28 cellular contexts compared by ENCODE assay signal in the genomic region with DNA sequence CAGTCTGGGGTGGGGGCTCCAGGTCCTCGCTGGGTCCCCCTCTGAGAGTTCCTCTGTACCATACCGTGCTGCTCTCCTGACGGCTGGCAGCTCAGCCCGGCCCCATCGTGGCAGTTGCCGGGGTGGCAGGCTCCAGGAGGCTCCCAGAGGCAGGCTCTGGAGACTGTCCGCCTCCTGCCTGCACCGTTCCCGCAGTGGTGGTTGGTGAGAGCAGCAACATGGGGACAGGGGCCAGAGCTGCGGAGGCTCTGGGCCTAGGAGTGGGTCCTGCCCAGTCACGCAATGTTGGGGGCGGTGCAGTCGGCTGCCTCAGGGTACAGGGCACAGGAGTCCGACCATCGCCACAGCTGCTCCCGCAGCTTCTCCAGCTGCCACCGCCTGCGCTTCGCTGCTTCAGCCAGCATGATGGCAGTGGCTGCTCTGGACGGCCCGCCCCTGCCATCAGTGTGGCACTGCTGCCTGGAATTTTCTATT.
DNase-seq lines count a peak whose midpoint lies in the region; TF ChIP-seq lines count a peak whose summit lies in the region.
"Had no signal": no experiment of that assay in that cellular context is flagged by ENCODE, and none has a peak within 500 bp of the region (broad histone marks: within the 10 kb centered on the region; RNA-seq: fewer than 3 reads in every experiment).

No MANE protein-coding gene starts in this region.

- H2BK12ac ChIP-seq in mesenchymal stem cell (ENCODE audit: low read length in 2 of 2), result no peak overlapping the region

- H2AK5ac ChIP-seq in mesenchymal stem cell (ENCODE audit: low read length, severe bottlenecking), result no peak overlapping the region

- peak overlapping the region in 1 of 2 experiments; percentile 34 for H3K4ac ChIP-seq in mesenchymal stem cell (ENCODE audit: low read depth in 1 of 2, low read length in 2 of 2)

- H4K8ac ChIP-seq in mesenchymal stem cell (ENCODE audit: low read length), result peak overlapping the region; percentile 72

- no peaks in the 10 kb centered on the region for H3K36me3 Mint-ChIP-seq in activated CD4-positive, alpha-beta T cell treated with anti-CD3 and anti-CD28 coated beads, Interleukin-2, amount 10 ng/mL, durations not matched to agents 7 days and 5 days (ENCODE audit: low read depth)
- peaks cover 3% of the 10 kb centered on the region for H3K36me3 Mint-ChIP-seq in activated naive CD4-positive, alpha-beta T cell treated with anti-CD3 and anti-CD28 coated beads for 36 hours (ENCODE audit: low read depth)
- H3K36me3 Mint-ChIP-seq: activated CD8-positive, alpha-beta memory T cell treated with anti-CD3 and anti-CD28 coated beads, Interleukin-2, amount 10 ng/mL, durations not matched to agents 7 days and 5 days; stimulated activated effector memory CD8-positive, alpha-beta T cell treated with anti-CD3 and anti-CD28 coated beads, Interleukin-12 subunit alpha, Interleukin-12 subunit beta, amount 100 ng/mL, for 72 hours; T-cell had no signal

- H3K27me3 ChIP-seq in H7 (ENCODE audit: control insufficient read depth, insufficient read depth, low read length) (no peaks in the 10 kb centered on the region), SK-N-SH (ENCODE audit: insufficient read depth) (no peaks in the 10 kb centered on the region), mesenchymal stem cell (ENCODE audit: control insufficient read depth in 1 of 2, insufficient read depth in 1 of 2, low read length in 2 of 2) (no peaks in the 10 kb centered on the region)
- H3K27me3 ChIP-seq: BLaER1 treated with 17β-estradiol and CSF1 and Interleukin-3, amounts not matched to agents 10 nM and 100 nM; SJCRH30 had no signal

- no peak for TF ChIP-seq CTCF in SK-N-SH (IDR thresholded peaks at IDR 0.05)

- peak overlapping the region; percentile 28 for H2BK15ac ChIP-seq in mesenchymal stem cell (ENCODE audit: low read depth, poor library complexity, severe bottlenecking)

- H3K14ac ChIP-seq in mesenchymal stem cell (ENCODE audit: low read length in 2 of 2), result peak overlapping the region in 1 of 2 experiments; percentile 75

- H3K4me3 ChIP-seq in H7 (ENCODE audit: insufficient read depth, low read depth, low read length), result no peak overlapping the region
- peak overlapping the region in 1 of 2 experiments; percentile 39; a peak in 2 of 4 replicates for H3K4me3 ChIP-seq in SK-N-SH (ENCODE audit: low read depth in 2 of 2, low read length in 1 of 2)
- no peak overlapping the region for H3K4me3 ChIP-seq in mesenchymal stem cell (ENCODE audit: insufficient read depth in 1 of 2, low read depth in 1 of 2, low read length in 2 of 2)
- H3K4me3 ChIP-seq: BLaER1 treated with 17β-estradiol and CSF1 and Interleukin-3, amounts not matched to agents 10 nM and 100 nM; lung; PC-9; SJCRH30 had no signal

- H2BK5ac ChIP-seq in mesenchymal stem cell (ENCODE audit: low read depth, low read length, poor library complexity, severe bottlenecking), result no peak overlapping the region

- TF ChIP-seq RAD21 in SK-N-SH (IDR thresholded peaks at IDR 0.05; ENCODE audit: low read length), result no peak

- no peaks in the 10 kb centered on the region for H3K9me3 ChIP-seq in SK-N-SH
- H3K9me3 ChIP-seq in mesenchymal stem cell (ENCODE audit: control insufficient read depth, low read length), result no peaks in the 10 kb centered on the region
- H3K9me3 ChIP-seq: SJCRH30 had no signal

- TF ChIP-seq EP300 in SK-N-SH (IDR thresholded peaks at IDR 0.05; ENCODE audit: borderline replicate concordance in 1 of 2, low read depth in 1 of 2, low read length in 1 of 2), result no peak

- no peaks in the 10 kb centered on the region for H3F3A ChIP-seq in SK-N-SH (replicated peaks; ENCODE audit: insufficient read depth)

- H3K4me1 Mint-ChIP-seq in activated CD4-positive, alpha-beta T cell treated with anti-CD3 and anti-CD28 coated beads, Interleukin-2, amount 10 ng/mL, durations not matched to agents 7 days and 5 days, result peaks cover 6% of the 10 kb centered on the region
- peaks cover 8% of the 10 kb centered on the region for H3K4me1 Mint-ChIP-seq in activated naive CD4-positive, alpha-beta T cell treated with anti-CD3 and anti-CD28 coated beads for 36 hours (ENCODE audit: low read depth)
- H3K4me1 Mint-ChIP-seq: activated B cell treated with CpG ODN at 0.5 μM for 24 hours; activated CD8-positive, alpha-beta memory T cell treated with anti-CD3 and anti-CD28 coated beads, Interleukin-2, amount 10 ng/mL, durations not matched to agents 7 days and 5 days had no signal

- H2AFZ ChIP-seq in SK-N-SH (ENCODE audit: low read depth) (no peak overlapping the region), mesenchymal stem cell (ENCODE audit: low read depth, low read length) (no peak overlapping the region)
- H2AFZ ChIP-seq: PC-9 had no signal

- H3K36me3 ChIP-seq in H7 (replicated peaks; ENCODE audit: control insufficient read depth, insufficient read depth, low read length) (no peaks in the 10 kb centered on the region), SK-N-SH (replicated peaks in 1 of 2; ENCODE audit: control insufficient read depth in 1 of 2, insufficient read depth in 2 of 2, low read length in 1 of 2) (no peaks in the 10 kb centered on the region), mesenchymal stem cell (ENCODE audit: control insufficient read depth in 1 of 2, insufficient read depth in 2 of 2, low read depth in 1 of 2, low read length in 2 of 2) (no peaks in the 10 kb centered on the region)
- H3K36me3 ChIP-seq: BLaER1 treated with 17β-estradiol and CSF1 and Interleukin-3, amounts not matched to agents 10 nM and 100 nM; SJCRH30 had no signal

- H3K27ac ChIP-seq in SK-N-SH (ENCODE audit: low read depth in 2 of 2, low read length in 1 of 2), result peak overlapping the region in 1 of 2 experiments; percentile 85; a peak in 2 of 4 replicates
- no peak overlapping the region for H3K27ac ChIP-seq in mesenchymal stem cell (ENCODE audit: low read length, poor library complexity, severe bottlenecking)
- H3K27ac ChIP-seq: BLaER1 treated with 17β-estradiol and CSF1 and Interleukin-3, amounts not matched to agents 10 nM and 100 nM; PC-9; SJCRH30 had no signal

- no peak overlapping the region for H3K4me3 Mint-ChIP-seq in activated CD4-positive, alpha-beta T cell treated with anti-CD3 and anti-CD28 coated beads, Interleukin-2, amount 10 ng/mL, durations not matched to agents 7 days and 5 days
- H3K4me3 Mint-ChIP-seq in activated naive CD4-positive, alpha-beta T cell treated with anti-CD3 and anti-CD28 coated beads for 36 hours, result no peak overlapping the region
- H3K4me3 Mint-ChIP-seq: activated B cell treated with CpG ODN at 0.5 μM for 24 hours; activated CD8-positive, alpha-beta memory T cell treated with anti-CD3 and anti-CD28 coated beads, Interleukin-2, amount 10 ng/mL, durations not matched to agents 7 days and 5 days; dendritic cell treated with granulocyte-macrophage colony-stimulating factor and Interleukin-4, amounts not matched to agents 40 ng/mL and 50 ng/mL, for 4 days; naive thymus-derived CD8-positive, alpha-beta T cell; stimulated activated effector memory CD8-positive, alpha-beta T cell treated with anti-CD3 and anti-CD28 coated beads, Interleukin-12 subunit alpha, Interleukin-12 subunit beta, amount 100 ng/mL, for 72 hours; T-cell had no signal

- H4K91ac ChIP-seq in mesenchymal stem cell (ENCODE audit: low read length), result peak overlapping the region; percentile 18

- H3K79me2 ChIP-seq in SK-N-SH (ENCODE audit: insufficient read depth), result no peaks in the 10 kb centered on the region

- CTCF ChIA-PET in SK-N-SH (lab: Yijun Ruan, JAX), result interaction anchor here (1.2 kb wide), 1 partner anchor 17 kb away, joined by 4 read pairs; no protein-coding TSS in a partner anchor
- CTCF ChIA-PET in activated CD4-positive, alpha-beta T cell treated with anti-CD3 and anti-CD28 coated beads, Interleukin-2, amount 10 ng/mL, durations not matched to agents 7 days and 5 days (lab: Charles Lee), result no interaction called here
- CTCF ChIA-PET in activated naive CD4-positive, alpha-beta T cell treated with anti-CD3 and anti-CD28 coated beads for 36 hours (lab: Charles Lee), result no interaction called here

- H3K4me2 ChIP-seq in SK-N-SH, result no peak overlapping the region
- H3K4me2 ChIP-seq in mesenchymal stem cell (ENCODE audit: low read length, poor library complexity, severe bottlenecking), result no peak overlapping the region
- H3K4me2 ChIP-seq: BLaER1 treated with 17β-estradiol and CSF1 and Interleukin-3, amounts not matched to agents 10 nM and 100 nM; PC-9 had no signal

- H3K23ac ChIP-seq in mesenchymal stem cell (ENCODE audit: low read length in 2 of 2), result no peak overlapping the region

- no peaks in the 10 kb centered on the region for H3K79me1 ChIP-seq in mesenchymal stem cell (replicated peaks; ENCODE audit: low read length, poor library complexity, severe bottlenecking)

- 33% methylated on average over 5 of the region's 21 CpGs for WGBS in SK-N-SH (ENCODE audit: low lambda C conversion rate)
- 90% methylated on average over 21 of the region's 21 CpGs for WGBS in mesenchymal stem cell

- H3K9me3 Mint-ChIP-seq in activated CD4-positive, alpha-beta T cell treated with anti-CD3 and anti-CD28 coated beads, Interleukin-2, amount 10 ng/mL, durations not matched to agents 7 days and 5 days, result no peaks in the 10 kb centered on the region
- peaks cover 6% of the 10 kb centered on the region for H3K9me3 Mint-ChIP-seq in activated naive CD4-positive, alpha-beta T cell treated with anti-CD3 and anti-CD28 coated beads for 36 hours
- H3K9me3 Mint-ChIP-seq: activated B cell treated with CpG ODN at 0.5 μM for 24 hours had no signal

- H3K4me1 ChIP-seq in SK-N-SH (ENCODE audit: control insufficient read depth in 1 of 2, insufficient read depth in 2 of 2, low read depth in 1 of 2, low read length in 1 of 2) (peaks cover 0 to 14% of the 10 kb centered on the region in 2 experiments; a peak in 2 of 4 replicates), mesenchymal stem cell (ENCODE audit: control insufficient read depth, insufficient read depth, low read depth, low read length) (no peaks in the 10 kb centered on the region)
- H3K4me1 ChIP-seq: BLaER1 treated with 17β-estradiol and CSF1 and Interleukin-3, amounts not matched to agents 10 nM and 100 nM; SJCRH30 had no signal

- peak; percentile 12 for DNase-seq in ELF-1 (ENCODE audit: low read depth, low spot score)
- peak; percentile 41 for DNase-seq in H7
- peak; percentile 75 for DNase-seq in SK-N-SH
- DNase-seq in mesenchymal stem cell, result no peak
- DNase-seq in activated CD8-positive, alpha-beta memory T cell treated with anti-CD3 and anti-CD28 coated beads, Interleukin-2, amount 50 U/mL, for 4 hours, result no peak
- no peak for DNase-seq in activated CD4-positive, alpha-beta T cell treated with anti-CD3 and anti-CD28 coated beads, Interleukin-2, amount 10 ng/mL, durations not matched to agents 7 days and 5 days
- no peak for DNase-seq in activated naive CD4-positive, alpha-beta T cell treated with anti-CD3 and anti-CD28 coated beads for 36 hours
- DNase-seq: activated B cell treated with CpG ODN at 0.5 μM for 24 hours; activated CD4-positive, alpha-beta T cell treated with anti-CD3 and anti-CD28 coated beads, Interleukin-2, amount 50 U/mL, for 1 hour; activated CD8-positive, alpha-beta memory T cell treated with anti-CD3 and anti-CD28 coated beads, Interleukin-2, amount 10 ng/mL, durations not matched to agents 7 days and 5 days; activated gamma-delta T cell treated with Interleukin-2 at 50 U/mL for 16 hours; activated T-cell treated with anti-CD3 and anti-CD28 coated beads, Interleukin-2, amount 50 U/mL, for 48 hours; central memory CD4-positive, alpha-beta T cell; DMS53; glutamatergic neuron; naive thymus-derived CD8-positive, alpha-beta T cell; NCI-H1092; NCI-H1930; NCI-H2227 treated with DMSO at 0.1 percent for 48 hours; NCI-H526 treated with DMSO at 0.1 percent for 48 hours; PC-9; SJCRH30; T-cell; trophoblast cell had no signal

- H3K27me3 Mint-ChIP-seq in activated CD4-positive, alpha-beta T cell treated with anti-CD3 and anti-CD28 coated beads, Interleukin-2, amount 10 ng/mL, durations not matched to agents 7 days and 5 days, result no peaks in the 10 kb centered on the region
- H3K27me3 Mint-ChIP-seq in activated naive CD4-positive, alpha-beta T cell treated with anti-CD3 and anti-CD28 coated beads for 36 hours (ENCODE audit: low read depth), result peaks cover 8% of the 10 kb centered on the region
- H3K27me3 Mint-ChIP-seq: activated B cell treated with CpG ODN at 0.5 μM for 24 hours; activated CD8-positive, alpha-beta memory T cell treated with anti-CD3 and anti-CD28 coated beads, Interleukin-2, amount 10 ng/mL, durations not matched to agents 7 days and 5 days; dendritic cell treated with granulocyte-macrophage colony-stimulating factor and Interleukin-4, amounts not matched to agents 40 ng/mL and 50 ng/mL, for 4 days had no signal

- no peaks in the 10 kb centered on the region for H3K9me2 ChIP-seq in SK-N-SH

- no peak overlapping the region for H3K27ac Mint-ChIP-seq in activated CD4-positive, alpha-beta T cell treated with anti-CD3 and anti-CD28 coated beads, Interleukin-2, amount 10 ng/mL, durations not matched to agents 7 days and 5 days
- no peak overlapping the region for H3K27ac Mint-ChIP-seq in activated naive CD4-positive, alpha-beta T cell treated with anti-CD3 and anti-CD28 coated beads for 36 hours
- H3K27ac Mint-ChIP-seq: activated B cell treated with CpG ODN at 0.5 μM for 24 hours; activated CD8-positive, alpha-beta memory T cell treated with anti-CD3 and anti-CD28 coated beads, Interleukin-2, amount 10 ng/mL, durations not matched to agents 7 days and 5 days; dendritic cell treated with granulocyte-macrophage colony-stimulating factor and Interleukin-4, amounts not matched to agents 40 ng/mL and 50 ng/mL, for 4 days; naive thymus-derived CD8-positive, alpha-beta T cell; stimulated activated effector memory CD8-positive, alpha-beta T cell treated with anti-CD3 and anti-CD28 coated beads, Interleukin-12 subunit alpha, Interleukin-12 subunit beta, amount 100 ng/mL, for 72 hours had no signal

- intact Hi-C loops in activated naive CD4-positive, alpha-beta T cell treated with anti-CD3 and anti-CD28 coated beads for 36 hours (cut with micrococcal nuclease), result no loop called here

- H3K18ac ChIP-seq in mesenchymal stem cell (ENCODE audit: low read depth in 1 of 2, low read length in 2 of 2), result peak overlapping the region in 1 of 2 experiments; percentile 59

- H4K20me1 ChIP-seq in SK-N-SH (ENCODE audit: insufficient read depth), result no peaks in the 10 kb centered on the region
- H4K20me1 ChIP-seq: BLaER1 treated with 17β-estradiol and CSF1 and Interleukin-3, amounts not matched to agents 10 nM and 100 nM had no signal

- POLR2A ChIA-PET in SK-N-SH (lab: Yijun Ruan, JAX), result interaction anchor here (0.6 kb wide), 1 partner anchor 1717 kb away, joined by 3 read pairs; no protein-coding TSS in a partner anchor
- POLR2A ChIA-PET in activated CD4-positive, alpha-beta T cell treated with anti-CD3 and anti-CD28 coated beads, Interleukin-2, amount 10 ng/mL, durations not matched to agents 7 days and 5 days (lab: Charles Lee), result no interaction called here

- H2BK120ac ChIP-seq in mesenchymal stem cell (ENCODE audit: low read depth, low read length), result peak overlapping the region; percentile 61

- no peak overlapping the region for H3K9ac ChIP-seq in SK-N-SH
- no peak overlapping the region for H3K9ac ChIP-seq in mesenchymal stem cell (ENCODE audit: low read length)
- H3K9ac ChIP-seq: BLaER1 treated with 17β-estradiol and CSF1 and Interleukin-3, amounts not matched to agents 10 nM and 100 nM had no signal

Comparison
In these comparisons a context has a peak if more than half of its experiments do, and no peak if none do; other contexts are left out.
1. DNase-seq: peak in ELF-1 (single experiment), H7 (single experiment) and SK-N-SH (single experiment); none in mesenchymal stem cell (single experiment), activated CD8-positive, alpha-beta memory T cell treated with anti-CD3 and anti-CD28 coated beads, Interleukin-2, amount 50 U/mL, for 4 hours (single experiment), activated CD4-positive, alpha-beta T cell treated with anti-CD3 and anti-CD28 coated beads, Interleukin-2, amount 10 ng/mL, durations not matched to agents 7 days and 5 days (single experiment) and activated naive CD4-positive, alpha-beta T cell treated with anti-CD3 and anti-CD28 coated beads for 36 hours (single experiment).